8 cellular contexts compared by ENCODE assay signal in the genomic region with DNA sequence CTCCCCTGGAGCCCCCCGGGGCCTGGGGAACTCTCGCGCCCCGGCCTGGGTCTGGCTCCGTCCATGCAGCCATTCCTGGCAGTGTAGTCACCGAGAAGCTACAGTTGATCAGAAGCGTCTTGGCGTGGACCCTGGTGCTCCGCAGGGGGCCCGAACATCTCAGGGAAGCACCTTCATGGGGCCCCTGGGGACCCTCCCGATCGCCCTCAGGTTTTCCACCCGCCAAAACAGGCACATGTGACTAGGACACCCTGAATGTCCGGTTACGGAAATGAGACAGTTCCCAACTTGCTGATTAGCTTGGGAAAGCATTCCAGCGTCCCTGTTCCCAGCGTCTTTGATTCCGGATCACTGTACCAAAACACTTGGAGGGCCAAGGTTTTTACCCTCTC.
DNase-seq lines count a peak whose midpoint lies in the region; ATAC-seq and TF ChIP-seq lines count a peak whose summit lies in the region.

No MANE protein-coding gene starts in this region.

- no peak for TF ChIP-seq CTCF in retinal pigment epithelial cell (conservative IDR thresholded peaks at IDR 0.05; ENCODE audit: low read depth, low read length)

- H3K4me3 ChIP-seq in retinal pigment epithelial cell (ENCODE audit: low read length) = peak overlapping the region; percentile 73

- DNase-seq in NK-92 treated with Interleukin-12 subunit alpha and Interleukin-12 subunit beta, amount 100 ng/mL, for 24 hours (lab: John Stamatoyannopoulos, UW) = peak; percentile 24
- DNase-seq in NK-92 (lab: John Stamatoyannopoulos, UW; ENCODE audit: unreplicated experiment) (no peak), NCI-H2171 treated with DMSO at 0.1 percent for 48 hours (lab: John Stamatoyannopoulos, UW) (peak; percentile 38), hepatic stellate cell (ENCODE audit: low spot score) (peak; percentile 21), retinal pigment epithelial cell (ENCODE audit: low read depth) (no peak), NCI-H82 treated with DMSO at 0.1 percent for 48 hours (lab: John Stamatoyannopoulos, UW; ENCODE audit: unreplicated experiment) (no peak)

- H3K27ac ChIP-seq in angular gyrus (ENCODE audit: low read depth, low read length) = peak overlapping the region; percentile 71

- ATAC-seq in HG02623 (IDR thresholded peaks at IDR 0.05; ENCODE audit: unreplicated experiment) = peak; percentile 26

Comparison
In these comparisons a context has a peak if more than half of its experiments do, and no peak if none do; other contexts are left out.
1. DNase-seq: peak in NK-92 treated with Interleukin-12 subunit alpha and Interleukin-12 subunit beta, amount 100 ng/mL, for 24 hours (single experiment), NCI-H2171 treated with DMSO at 0.1 percent for 48 hours (single experiment) and hepatic stellate cell (single experiment); none in NK-92 (single experiment), retinal pigment epithelial cell (single experiment) and NCI-H82 treated with DMSO at 0.1 percent for 48 hours (single experiment).